ENCODE assay signal across 1 cellular context in genomic region chr21:45050786-45051489, GRCh38.
TF ChIP-seq lines count a peak whose summit lies in the region.

No MANE protein-coding gene starts in this region.

TF ChIP-seq in WTC11, 78 proteins besides CTCF, POLR2A, EP300 and RAD21:
- TF ChIP-seq, protein P1, sequence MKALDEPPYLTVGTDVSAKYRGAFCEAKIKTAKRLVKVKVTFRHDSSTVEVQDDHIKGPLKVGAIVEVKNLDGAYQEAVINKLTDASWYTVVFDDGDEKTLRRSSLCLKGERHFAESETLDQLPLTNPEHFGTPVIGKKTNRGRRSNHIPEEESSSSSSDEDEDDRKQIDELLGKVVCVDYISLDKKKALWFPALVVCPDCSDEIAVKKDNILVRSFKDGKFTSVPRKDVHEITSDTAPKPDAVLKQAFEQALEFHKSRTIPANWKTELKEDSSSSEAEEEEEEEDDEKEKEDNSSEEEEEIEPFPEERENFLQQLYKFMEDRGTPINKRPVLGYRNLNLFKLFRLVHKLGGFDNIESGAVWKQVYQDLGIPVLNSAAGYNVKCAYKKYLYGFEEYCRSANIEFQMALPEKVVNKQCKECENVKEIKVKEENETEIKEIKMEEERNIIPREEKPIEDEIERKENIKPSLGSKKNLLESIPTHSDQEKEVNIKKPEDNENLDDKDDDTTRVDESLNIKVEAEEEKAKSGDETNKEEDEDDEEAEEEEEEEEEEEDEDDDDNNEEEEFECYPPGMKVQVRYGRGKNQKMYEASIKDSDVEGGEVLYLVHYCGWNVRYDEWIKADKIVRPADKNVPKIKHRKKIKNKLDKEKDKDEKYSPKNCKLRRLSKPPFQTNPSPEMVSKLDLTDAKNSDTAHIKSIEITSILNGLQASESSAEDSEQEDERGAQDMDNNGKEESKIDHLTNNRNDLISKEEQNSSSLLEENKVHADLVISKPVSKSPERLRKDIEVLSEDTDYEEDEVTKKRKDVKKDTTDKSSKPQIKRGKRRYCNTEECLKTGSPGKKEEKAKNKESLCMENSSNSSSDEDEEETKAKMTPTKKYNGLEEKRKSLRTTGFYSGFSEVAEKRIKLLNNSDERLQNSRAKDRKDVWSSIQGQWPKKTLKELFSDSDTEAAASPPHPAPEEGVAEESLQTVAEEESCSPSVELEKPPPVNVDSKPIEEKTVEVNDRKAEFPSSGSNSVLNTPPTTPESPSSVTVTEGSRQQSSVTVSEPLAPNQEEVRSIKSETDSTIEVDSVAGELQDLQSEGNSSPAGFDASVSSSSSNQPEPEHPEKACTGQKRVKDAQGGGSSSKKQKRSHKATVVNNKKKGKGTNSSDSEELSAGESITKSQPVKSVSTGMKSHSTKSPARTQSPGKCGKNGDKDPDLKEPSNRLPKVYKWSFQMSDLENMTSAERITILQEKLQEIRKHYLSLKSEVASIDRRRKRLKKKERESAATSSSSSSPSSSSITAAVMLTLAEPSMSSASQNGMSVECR (CRISPR knock-in tag; IDR thresholded peaks at IDR 0.05; ENCODE audit: borderline replicate concordance), result no peak
- TF ChIP-seq FOXP1 (CRISPR knock-in tag; IDR thresholded peaks at IDR 0.05; ENCODE audit: borderline replicate concordance), result no peak
- no peak for TF ChIP-seq ZNF232 (CRISPR knock-in tag; IDR thresholded peaks at IDR 0.05)
- TF ChIP-seq HMGXB4 (CRISPR knock-in tag; IDR thresholded peaks at IDR 0.05), result no peak
- no peak for TF ChIP-seq ELF4 (CRISPR knock-in tag; IDR thresholded peaks at IDR 0.05; ENCODE audit: low read depth)
- TF ChIP-seq IRF1 (CRISPR knock-in tag; IDR thresholded peaks at IDR 0.05), result no peak
- TF ChIP-seq TCF7 (CRISPR knock-in tag; IDR thresholded peaks at IDR 0.05; ENCODE audit: low read depth), result no peak
- no peak for TF ChIP-seq TP53 (CRISPR knock-in tag; IDR thresholded peaks at IDR 0.05)
- no peak for TF ChIP-seq JAZF1 (CRISPR knock-in tag; IDR thresholded peaks at IDR 0.05)
- no peak for TF ChIP-seq ZBTB21 (CRISPR knock-in tag; IDR thresholded peaks at IDR 0.05; ENCODE audit: borderline replicate concordance)
- TF ChIP-seq ZNF263 (CRISPR knock-in tag; IDR thresholded peaks at IDR 0.05; ENCODE audit: low read depth), result no peak
- TF ChIP-seq TEAD4 (CRISPR knock-in tag; IDR thresholded peaks at IDR 0.05), result no peak
- no peak for TF ChIP-seq NFE2L1 (CRISPR knock-in tag; IDR thresholded peaks at IDR 0.05)
- TF ChIP-seq CREM (CRISPR knock-in tag; IDR thresholded peaks at IDR 0.05), result no peak
